Comparison of ENCODE assay signal across 8 cellular contexts in genomic region chrX:57286507-57287251, GRCh38. TPM values are rescaled to one million over a fixed set of nuclear protein-coding genes. Genes with fewer than 3 reads are reported as not detected.
A peak's percentile ranks its signal among the peaks of the same experiment; 100 is the strongest.
DNase-seq lines count a peak whose midpoint lies in the region; ATAC-seq, FAIRE-seq and TF ChIP-seq lines count a peak whose summit lies in the region.

A gene with protein sequence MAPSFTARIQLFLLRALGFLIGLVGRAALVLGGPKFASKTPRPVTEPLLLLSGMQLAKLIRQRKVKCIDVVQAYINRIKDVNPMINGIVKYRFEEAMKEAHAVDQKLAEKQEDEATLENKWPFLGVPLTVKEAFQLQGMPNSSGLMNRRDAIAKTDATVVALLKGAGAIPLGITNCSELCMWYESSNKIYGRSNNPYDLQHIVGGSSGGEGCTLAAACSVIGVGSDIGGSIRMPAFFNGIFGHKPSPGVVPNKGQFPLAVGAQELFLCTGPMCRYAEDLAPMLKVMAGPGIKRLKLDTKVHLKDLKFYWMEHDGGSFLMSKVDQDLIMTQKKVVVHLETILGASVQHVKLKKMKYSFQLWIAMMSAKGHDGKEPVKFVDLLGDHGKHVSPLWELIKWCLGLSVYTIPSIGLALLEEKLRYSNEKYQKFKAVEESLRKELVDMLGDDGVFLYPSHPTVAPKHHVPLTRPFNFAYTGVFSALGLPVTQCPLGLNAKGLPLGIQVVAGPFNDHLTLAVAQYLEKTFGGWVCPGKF (plus strand): TSS chrX:57286706. CDS start chrX:57286826, 120 bp downstream.

- TF ChIP-seq CTCF in GM06990 (IDR thresholded peaks at IDR 0.05; ENCODE audit: insufficient read depth, low read length, poor library complexity, severe bottlenecking), result no peak
- peak; percentile 2 for TF ChIP-seq CTCF in bronchial epithelial cell (IDR thresholded peaks at IDR 0.05; ENCODE audit: insufficient read depth, low read length, severe bottlenecking)
- TF ChIP-seq CTCF in thoracic aorta (IDR thresholded peaks at IDR 0.05), result no peak

- H3K9ac ChIP-seq in Karpas-422 (ENCODE audit: low read length) (no peak within 1 kb of the TSS), mucosa of stomach (ENCODE audit: low read length) (peak within 1 kb of the TSS; percentile 72)

- no peaks in the 10 kb centered on the region for H3K9me3 ChIP-seq in Karpas-422 (ENCODE audit: low read length)
- no peaks in the 10 kb centered on the region for H3K9me3 ChIP-seq in mucosa of stomach (ENCODE audit: control insufficient read depth, low read length)
- no peaks in the 10 kb centered on the region for H3K9me3 ChIP-seq in thoracic aorta

- peak; percentile 89 for ATAC-seq in GM21723 (IDR thresholded peaks at IDR 0.05; ENCODE audit: unreplicated experiment)
- no peak for ATAC-seq in thoracic aorta (ENCODE audit: insufficient number of reproducible peaks, low FRiP score, low read depth)

- H3K4me2 ChIP-seq in Karpas-422 (ENCODE audit: low read depth, low read length, poor library complexity, severe bottlenecking), result peak within 1 kb of the TSS; percentile 39

- H3K27ac ChIP-seq in Karpas-422 (ENCODE audit: low read length) (no peak within 1 kb of the TSS), thoracic aorta (no peak within 1 kb of the TSS)

- H3K36me3 ChIP-seq in GM06990 (ENCODE audit: control insufficient read depth, insufficient read depth, low read length), result no peaks in the 10 kb centered on the region
- no peaks in the 10 kb centered on the region for H3K36me3 ChIP-seq in Karpas-422 (ENCODE audit: insufficient read depth, low read length)
- H3K36me3 ChIP-seq in bronchial epithelial cell (ENCODE audit: control insufficient read depth, insufficient read depth, low read length), result no peaks in the 10 kb centered on the region
- H3K36me3 ChIP-seq in mucosa of stomach (ENCODE audit: control insufficient read depth, insufficient read depth, low read length), result no peaks in the 10 kb centered on the region
- H3K36me3 ChIP-seq in thoracic aorta, result no peaks in the 10 kb centered on the region

- H4K20me1 ChIP-seq in Karpas-422 (ENCODE audit: insufficient read depth, low read depth, low read length), result no peaks in the 10 kb centered on the region

- no peak within 1 kb of the TSS; the same call in 1 of the 2 replicates for H2AFZ ChIP-seq in Karpas-422 (ENCODE audit: low read length)

- H3K4me1 ChIP-seq in Karpas-422 (ENCODE audit: low read length) (no peaks in the 10 kb centered on the region), mucosa of stomach (ENCODE audit: control insufficient read depth, insufficient read depth, low read length) (no peaks in the 10 kb centered on the region), thoracic aorta (ENCODE audit: control insufficient read depth in 1 of 2, low read depth in 2 of 2) (no peaks in the 10 kb centered on the region)

- H3K79me2 ChIP-seq in Karpas-422 (ENCODE audit: low read length), result no peaks in the 10 kb centered on the region

- DNase-seq in GM06990 (ENCODE audit: extremely low read depth, insufficient read length) (peak; percentile 40), Karpas-422 (peak; percentile 44), T-helper 2 cell (peak; percentile 19 to 77 (median 55)), bronchial epithelial cell (ENCODE audit: low read depth) (peak; percentile 95), thoracic aorta (ENCODE audit: low spot score) (no peak), AG20443 (ENCODE audit: low spot score) (no peak)

- H3K4me3 ChIP-seq in GM06990 (replicated peaks; ENCODE audit: low read depth, low read length), result peak within 1 kb of the TSS; percentile 66
- H3K4me3 ChIP-seq in Karpas-422 (ENCODE audit: low read length), result no peak within 1 kb of the TSS; the same call in 1 of the 2 replicates
- H3K4me3 ChIP-seq in bronchial epithelial cell (ENCODE audit: low read depth, low read length), result peak within 1 kb of the TSS; percentile 49
- H3K4me3 ChIP-seq in mucosa of stomach (ENCODE audit: low read length), result peak within 1 kb of the TSS; percentile 33
- peak within 1 kb of the TSS; percentile 21 for H3K4me3 ChIP-seq in thoracic aorta

- FAIRE-seq in bronchial epithelial cell (lab: Jason Lieb, UNC), result no peak

- H3K9me2 ChIP-seq in Karpas-422 (replicated peaks; ENCODE audit: insufficient read depth, low read length), result no peaks in the 10 kb centered on the region

- H3K27me3 ChIP-seq in GM06990 (replicated peaks; ENCODE audit: control insufficient read depth, insufficient read depth, low read length) (no peaks in the 10 kb centered on the region), Karpas-422 (ENCODE audit: low read length) (no peaks in the 10 kb centered on the region), bronchial epithelial cell (ENCODE audit: control insufficient read depth, insufficient read depth, low read length) (no peaks in the 10 kb centered on the region), mucosa of stomach (ENCODE audit: control insufficient read depth, insufficient read depth, low read length) (no peaks in the 10 kb centered on the region), thoracic aorta (replicated peaks; ENCODE audit: insufficient read depth) (no peaks in the 10 kb centered on the region)

RNA-seq across cellular contexts. Expression of the gene that starts here (rescaled TPM):
- 0.47 TPM in 1 of 2 replicates, not detected in the other for total RNA-seq in Karpas-422 (2014; rRNA removed; shearing (Covaris generic); ENCODE audit: low replicate concordance)
- 4.7 and 6.3 TPM in 2 replicates for total RNA-seq in bronchial epithelial cell
- 1 to 10 TPM in 1 of 2 donors, not detected in 1; 1.2 TPM for total RNA-seq in thoracic aorta

Comparison
In these comparisons a context has a peak if more than half of its experiments do, and no peak if none do; other contexts are left out.
1. Peak in DNase-seq and H3K4me2 ChIP-seq in Karpas-422; RNA of the gene not detected or under 1 TPM.
2. DNase-seq: peak in GM06990 (single experiment), T-helper 2 cell (5 of 5) and bronchial epithelial cell (single experiment); none in thoracic aorta (single experiment) and AG20443 (single experiment).